In genomic region chr15:37880009-37880834, GRCh38 we compare ENCODE assay signal across 7 cellular contexts. TPM values are rescaled to one million over a fixed set of nuclear protein-coding genes. Genes with fewer than 3 reads are reported as not detected.
A peak's percentile ranks its signal among the peaks of the same experiment; 100 is the strongest.
DNase-seq lines count a peak whose midpoint lies in the region; ATAC-seq and TF ChIP-seq lines count a peak whose summit lies in the region.

No MANE protein-coding gene starts in this region.

- TF ChIP-seq POLR2A in IMR-90 (IDR thresholded peaks at IDR 0.05; ENCODE audit: low read depth, low read length), result no peak

- no peaks in the 10 kb centered on the region for H3K79me1 ChIP-seq in IMR-90 (ENCODE audit: low read depth in 1 of 2, low read length in 2 of 2)

- DNase-seq in GM04504 (ENCODE audit: low read depth) (peak; percentile 24), IMR-90 (peak; percentile 75), RWPE1 (ENCODE audit: low spot score) (peak; percentile 56), fibroblast of the aortic adventitia (ENCODE audit: low read depth) (peak; percentile 79), renal cortical epithelial cell (ENCODE audit: low read depth) (peak; percentile 68), MG63 (no peak), NCI-H2029 (lab: John Stamatoyannopoulos, UW) (no peak)

- peak overlapping the region; percentile 45; the same call in 1 of the 2 replicates for H4K91ac ChIP-seq in IMR-90 (ENCODE audit: insufficient read depth, low read depth, low read length)

- dilution Hi-C loops in IMR-90 (cut with HindIII; ENCODE audit: low sequenced_read_pairs, unreplicated experiment), result no loop called here

- no peak overlapping the region for H2AK9ac ChIP-seq in IMR-90 (replicated peaks; ENCODE audit: low read depth, low read length, poor library complexity)

- H3K14ac ChIP-seq in IMR-90 (replicated peaks; ENCODE audit: low read depth, low read length), result peak overlapping the region; percentile 41; the same call in 1 of the 2 replicates

- WGBS in IMR-90 (ENCODE audit: extremely low coverage in 2 of 2, insufficient read length in 1 of 2), 2 experiments, result no CpG with 5 or more reads among the region's 12 CpGs

- H3K4ac ChIP-seq in IMR-90 (ENCODE audit: low read depth, low read length), result peak overlapping the region; percentile 70

- peak overlapping the region; percentile 5 for H2BK5ac ChIP-seq in IMR-90 (ENCODE audit: low read depth, low read length, poor library complexity, severe bottlenecking)

- peak; percentile 87 for TF ChIP-seq RAD21 in IMR-90 (IDR thresholded peaks at IDR 0.05; ENCODE audit: low read length)

- intact Hi-C loops in IMR-90 (cut with micrococcal nuclease), result loop anchor here (1.0 to 10.0 kb wide), 5 partner anchors 116 to 995 kb away; no protein-coding TSS in a partner anchor

- no peaks in the 10 kb centered on the region for H3K9me3 ChIP-seq in IMR-90 (ENCODE audit: control insufficient read depth, insufficient read depth, low read length)
- H3K9me3 ChIP-seq in MG63, result no peaks in the 10 kb centered on the region

- no peak overlapping the region for H3K27ac ChIP-seq in IMR-90 (ENCODE audit: insufficient read depth, low read length)
- H3K27ac ChIP-seq in RWPE1, result no peak overlapping the region

- H2BK120ac ChIP-seq in IMR-90 (ENCODE audit: low read depth, low read length), result peak overlapping the region; percentile 82

- H3K9me1 ChIP-seq in IMR-90 (ENCODE audit: insufficient read depth, low read length), result 0 out of 2 replicates have a peak, but pooled peaks cover 6% of the 10 kb centered on the region

- 0 out of 2 replicates have a peak overlapping the region, but pooled peaks have one; percentile 32 for H3K56ac ChIP-seq in IMR-90 (ENCODE audit: extremely low read depth, insufficient read depth, low read length)

- H3K18ac ChIP-seq in IMR-90 (ENCODE audit: low read depth, low read length), result no peak overlapping the region

- ATAC-seq in IMR-90 (ENCODE audit: low read depth), result peak; percentile 76

- no peak overlapping the region for H3K9ac ChIP-seq in IMR-90 (ENCODE audit: low read depth, low read length)

- H3K36me3 ChIP-seq in IMR-90 (ENCODE audit: control insufficient read depth, insufficient read depth, low read length) (no peaks in the 10 kb centered on the region), MG63 (no peaks in the 10 kb centered on the region)

- H4K5ac ChIP-seq in IMR-90 (ENCODE audit: low read depth, low read length), result no peak overlapping the region

- BruUV-seq in IMR-90 (replicated peaks; lab: Mats Ljungman, UMichigan), result no TSS peak

- H3K27me3 ChIP-seq in IMR-90 (ENCODE audit: control insufficient read depth, insufficient read depth, low read length) (no peaks in the 10 kb centered on the region), MG63 (no peaks in the 10 kb centered on the region; the same call in 1 of the 2 replicates)

- H4K20me1 ChIP-seq in IMR-90 (ENCODE audit: insufficient read depth, low read length), result no peaks in the 10 kb centered on the region

- 0 out of 2 replicates have a peak overlapping the region, but pooled peaks have one; percentile 37 for H3K23ac ChIP-seq in IMR-90 (ENCODE audit: low read depth, low read length)

- H2AFZ ChIP-seq in IMR-90 (replicated peaks; ENCODE audit: low read length, poor library complexity), result peak overlapping the region; percentile 45

- POLR2A ChIA-PET in IMR-90 (lab: Charles Lee; ENCODE audit: unreplicated experiment) (no interaction called here), RWPE1 (lab: Yijun Ruan, JAX; ENCODE audit: low non-redundant PET) (no interaction called here)

- peak overlapping the region; percentile 20; the same call in 1 of the 2 replicates for H3K4me2 ChIP-seq in IMR-90 (ENCODE audit: low read depth, low read length)

- H2AK5ac ChIP-seq in IMR-90 (ENCODE audit: low read depth, low read length), result peak overlapping the region; percentile 42; the same call in 1 of the 2 replicates

- CTCF ChIA-PET in IMR-90 (lab: Yijun Ruan, JAX), result interaction anchor here (0.6 to 1.4 kb wide), 5 partner anchors 13 to 582 kb away, joined by 3 to 4 read pairs (median 3); no protein-coding TSS in a partner anchor
- CTCF ChIA-PET in RWPE1 (lab: Yijun Ruan, JAX), result interaction anchor here (0.7 kb wide), 1 partner anchor 352 kb away, joined by 3 read pairs; no protein-coding TSS in a partner anchor

- peak; percentile 86 for TF ChIP-seq CTCF in IMR-90 (conservative IDR thresholded peaks at IDR 0.05; ENCODE audit: low read depth, low read length)
- peak; percentile 81 for TF ChIP-seq CTCF in RWPE1 (conservative IDR thresholded peaks at IDR 0.05; ENCODE audit: low read depth)
- peak; percentile 86 for TF ChIP-seq CTCF in fibroblast of the aortic adventitia (IDR thresholded peaks at IDR 0.05; ENCODE audit: insufficient read depth, low read length)

- H2BK20ac ChIP-seq in IMR-90 (ENCODE audit: low read depth, low read length), result peak overlapping the region; percentile 73; the same call in 1 of the 2 replicates

- H3K4me3 ChIP-seq in IMR-90 (ENCODE audit: insufficient read depth, low read depth, low read length) (no peak overlapping the region), fibroblast of the aortic adventitia (ENCODE audit: low read depth, low read length) (no peak overlapping the region), MG63 (no peak overlapping the region)

- peak overlapping the region in 1 of 2 experiments; percentile 10; a peak in 3 of 4 replicates for H4K8ac ChIP-seq in IMR-90 (ENCODE audit: low read depth in 2 of 2, low read length in 2 of 2)

- H2BK15ac ChIP-seq in IMR-90 (ENCODE audit: low read depth, low read length), result peak overlapping the region; percentile 42; the same call in 1 of the 3 replicates

- in situ Hi-C loops in IMR-90 (cut with MboI; ENCODE audit: low sequenced_read_pairs), result loop anchor here (10.0 to 25.0 kb wide), 6 partner anchors 115 to 1643 kb away; no protein-coding TSS in a partner anchor

- H3K4me1 ChIP-seq in IMR-90 (ENCODE audit: control insufficient read depth, insufficient read depth, low read length), result peaks cover 12% of the 10 kb centered on the region

TF ChIP-seq in IMR-90, 13 proteins besides CTCF, POLR2A, EP300 and RAD21:
- no peak for TF ChIP-seq RCOR1 (IDR thresholded peaks at IDR 0.05; ENCODE audit: insufficient replicate concordance, low read length)
- TF ChIP-seq SMC3 (IDR thresholded peaks at IDR 0.05; ENCODE audit: low read depth, low read length), result peak; percentile 84
- TF ChIP-seq CEBPB (IDR thresholded peaks at IDR 0.05; ENCODE audit: low read depth, low read length), result peak; percentile 58; the same call in 1 of the 2 replicates

RNA-seq across cellular contexts. Expression of gene TMCO5A, which starts 54.2 kb away (rescaled TPM):
- total RNA-seq in IMR-90 (2012; rRNA removed), result not detected in 2 replicates
- not detected in 2 replicates for polyA plus RNA-seq in IMR-90 (2012; rRNA removed)
- not detected in 2 replicates for polyA plus RNA-seq in IMR-90 (2012; cell fraction: cytosol; rRNA removed)
- polyA plus RNA-seq in IMR-90 (2012; cell fraction: nucleus; rRNA removed; ENCODE audit: low replicate concordance), result 0.07 TPM in 1 of 2 replicates, not detected in the other
- 0.49 TPM in 1 of 2 replicates, not detected in the other for total RNA-seq in fibroblast of the aortic adventitia (ENCODE audit: low replicate concordance)
- not detected in 2 replicates for total RNA-seq in renal cortical epithelial cell
- total RNA-seq in MG63 (2014; rRNA removed; shearing (Covaris generic); ENCODE audit: low replicate concordance), result not detected in 2 replicates

Comparison
In these comparisons a context has a peak if more than half of its experiments do, and no peak if none do; other contexts are left out.
1. DNase-seq: peak in GM04504 (single experiment), IMR-90 (single experiment), RWPE1 (single experiment), fibroblast of the aortic adventitia (single experiment) and renal cortical epithelial cell (single experiment); none in MG63 (single experiment) and NCI-H2029 (single experiment).
2. Peak in every context shown above with its lines, with median percentiles within 50 percentile points of each other: CTCF ChIP-seq.